Comparison of ENCODE assay signal across 10 cellular contexts in genomic region chr6:141677598-141678211, GRCh38.
DNase-seq lines count a peak whose midpoint lies in the region; ATAC-seq and TF ChIP-seq lines count a peak whose summit lies in the region.
"Had no signal": no experiment of that assay in that cellular context is flagged by ENCODE, and none has a peak within 500 bp of the region (broad histone marks: within the 10 kb centered on the region; RNA-seq: fewer than 3 reads in every experiment).

No MANE protein-coding gene starts in this region.

- no peak overlapping the region for H3K9ac ChIP-seq in Loucy (ENCODE audit: low read depth, low read length, poor library complexity, severe bottlenecking)

- DNase-seq in COLO829 (ENCODE audit: low spot score) (peak; percentile 2), left lobe of liver (ENCODE audit: low spot score) (no peak), midbrain (lab: John Stamatoyannopoulos, UW) (no peak), anterior cingulate cortex (lab: John Stamatoyannopoulos, UW) (no peak)
- DNase-seq: pancreas had no signal

- H3K9me3 ChIP-seq in Loucy (ENCODE audit: insufficient read depth, low read depth, low read length) = no peaks in the 10 kb centered on the region
- H3K9me3 ChIP-seq: pancreas, SJSA1 had no signal

- peak overlapping the region; percentile 38 for H2AFZ ChIP-seq in Loucy (ENCODE audit: low read length)

- no peaks in the 10 kb centered on the region for H3K27me3 ChIP-seq in Loucy (ENCODE audit: insufficient read depth, low read length, poor library complexity, severe bottlenecking)
- H3K27me3 ChIP-seq: pancreas, SJSA1 had no signal

- H3K4me3 ChIP-seq in Loucy (ENCODE audit: low read length, poor library complexity, severe bottlenecking) (no peak overlapping the region), WI38 (ENCODE audit: low read depth, low read length) (no peak overlapping the region)
- H3K4me3 ChIP-seq: pancreas, SJSA1 had no signal

- no peak overlapping the region for H3K4me2 ChIP-seq in Loucy (ENCODE audit: low read depth, low read length, poor library complexity, severe bottlenecking)

- peak; percentile 73 for ATAC-seq in GM21367 (IDR thresholded peaks at IDR 0.05; ENCODE audit: unreplicated experiment)
- ATAC-seq in left lobe of liver = peak; percentile 90
- no peak for ATAC-seq in GM21360 (IDR thresholded peaks at IDR 0.05; ENCODE audit: unreplicated experiment)

- no peaks in the 10 kb centered on the region for H3K79me2 ChIP-seq in Loucy (ENCODE audit: insufficient read depth, low read length)

- no peaks in the 10 kb centered on the region for H3K9me2 ChIP-seq in Loucy (replicated peaks; ENCODE audit: low read depth, low read length)

- no peaks in the 10 kb centered on the region for H3F3A ChIP-seq in Loucy (ENCODE audit: low read depth)

- no peaks in the 10 kb centered on the region for H3K36me3 ChIP-seq in Loucy (ENCODE audit: insufficient read depth, low read length)
- H3K36me3 ChIP-seq: pancreas, SJSA1 had no signal

- H4K20me1 ChIP-seq in Loucy (ENCODE audit: insufficient read depth, low read length, poor library complexity, severe bottlenecking) = no peaks in the 10 kb centered on the region

- peak; percentile 69 for TF ChIP-seq CTCF in Loucy (conservative IDR thresholded peaks at IDR 0.05; ENCODE audit: low read length)
- TF ChIP-seq CTCF in WI38 (IDR thresholded peaks at IDR 0.05; ENCODE audit: low read depth, low read length) = peak; percentile 37; the same call in 1 of the 2 replicates

- H3K4me1 ChIP-seq in Loucy (ENCODE audit: insufficient read depth, low read length, poor library complexity, severe bottlenecking) = no peaks in the 10 kb centered on the region
- H3K4me1 ChIP-seq: pancreas, SJSA1 had no signal
